Comparison of ENCODE assay signal across 15 cellular contexts in genomic region chr3:136958931-136959330, GRCh38.
"Had no signal": no experiment of that assay in that cellular context is flagged by ENCODE, and none has a peak within 500 bp of the region (broad histone marks: within the 10 kb centered on the region; RNA-seq: fewer than 3 reads in every experiment).

No MANE protein-coding gene starts in this region.

- H3K36me3 Mint-ChIP-seq: activated CD4-positive, alpha-beta memory T cell treated with anti-CD3 and anti-CD28 coated beads for 36 hours; brain; naive B cell; type B pancreatic cell had no signal

- H2AFZ ChIP-seq: hepatocyte had no signal

- ATAC-seq: gastrocnemius medialis; stimulated activated memory B cell treated with anti-CD40 and anti-IgM and Interleukin-4, amounts not matched to agents 10 μg/mL and 1 μg/mL and 100 μg/mL, for 72 hours had no signal

- H3K4me2 ChIP-seq: hepatocyte had no signal

- H3K27ac Mint-ChIP-seq: activated CD4-positive, alpha-beta memory T cell treated with anti-CD3 and anti-CD28 coated beads for 36 hours; activated naive CD4-positive, alpha-beta T cell treated with anti-CD3 and anti-CD28 coated beads for 36 hours; activated T-helper 17 cell treated with anti-CD3 and anti-CD28 coated beads, Interleukin-2, amount 50 U/mL, for 72 hours; brain; stimulated activated memory B cell treated with anti-CD40 and anti-IgM and Interleukin-4, amounts not matched to agents 10 μg/mL and 1 μg/mL and 100 μg/mL, for 72 hours; type B pancreatic cell had no signal

- H3K4me3 ChIP-seq: esophagus muscularis mucosa, gastrocnemius medialis, hepatocyte had no signal

- FAIRE-seq: small intestine had no signal

- H3K9me3 ChIP-seq: esophagus muscularis mucosa, gastrocnemius medialis, neutrophil had no signal

- H3K79me2 ChIP-seq: hepatocyte had no signal

- H3K27ac ChIP-seq: esophagus muscularis mucosa, gastrocnemius medialis, hepatocyte, neutrophil, VCaP had no signal

- H3K9me3 Mint-ChIP-seq: activated CD4-positive, alpha-beta memory T cell treated with anti-CD3 and anti-CD28 coated beads for 36 hours; activated naive CD4-positive, alpha-beta T cell treated with anti-CD3 and anti-CD28 coated beads for 36 hours; activated T-helper 17 cell treated with anti-CD3 and anti-CD28 coated beads, Interleukin-2, amount 50 U/mL, for 72 hours; naive B cell; stimulated activated memory B cell treated with anti-CD40 and anti-IgM and Interleukin-4, amounts not matched to agents 10 μg/mL and 1 μg/mL and 100 μg/mL, for 72 hours; type B pancreatic cell had no signal

- DNase-seq: activated CD4-positive, alpha-beta memory T cell treated with anti-CD3 and anti-CD28 coated beads for 36 hours; activated naive CD4-positive, alpha-beta T cell treated with anti-CD3 and anti-CD28 coated beads for 36 hours; dermis blood vessel endothelial cell; gastrocnemius medialis; midbrain; naive B cell; small intestine had no signal

- H3K4me1 ChIP-seq: gastrocnemius medialis had no signal

- H3K4me3 Mint-ChIP-seq: activated CD4-positive, alpha-beta memory T cell treated with anti-CD3 and anti-CD28 coated beads for 36 hours; activated naive CD4-positive, alpha-beta T cell treated with anti-CD3 and anti-CD28 coated beads for 36 hours; activated T-helper 17 cell treated with anti-CD3 and anti-CD28 coated beads, Interleukin-2, amount 50 U/mL, for 72 hours; brain; naive B cell; stimulated activated memory B cell treated with anti-CD40 and anti-IgM and Interleukin-4, amounts not matched to agents 10 μg/mL and 1 μg/mL and 100 μg/mL, for 72 hours; type B pancreatic cell had no signal

- H3K27me3 ChIP-seq: esophagus muscularis mucosa, gastrocnemius medialis, hepatocyte, neutrophil had no signal

- H3K36me3 ChIP-seq: esophagus muscularis mucosa, gastrocnemius medialis, neutrophil had no signal

- H3K27me3 Mint-ChIP-seq: activated CD4-positive, alpha-beta memory T cell treated with anti-CD3 and anti-CD28 coated beads for 36 hours; activated T-helper 17 cell treated with anti-CD3 and anti-CD28 coated beads, Interleukin-2, amount 50 U/mL, for 72 hours; brain; naive B cell; stimulated activated memory B cell treated with anti-CD40 and anti-IgM and Interleukin-4, amounts not matched to agents 10 μg/mL and 1 μg/mL and 100 μg/mL, for 72 hours; type B pancreatic cell had no signal
